9 cellular contexts compared by ENCODE assay signal in the genomic region with DNA sequence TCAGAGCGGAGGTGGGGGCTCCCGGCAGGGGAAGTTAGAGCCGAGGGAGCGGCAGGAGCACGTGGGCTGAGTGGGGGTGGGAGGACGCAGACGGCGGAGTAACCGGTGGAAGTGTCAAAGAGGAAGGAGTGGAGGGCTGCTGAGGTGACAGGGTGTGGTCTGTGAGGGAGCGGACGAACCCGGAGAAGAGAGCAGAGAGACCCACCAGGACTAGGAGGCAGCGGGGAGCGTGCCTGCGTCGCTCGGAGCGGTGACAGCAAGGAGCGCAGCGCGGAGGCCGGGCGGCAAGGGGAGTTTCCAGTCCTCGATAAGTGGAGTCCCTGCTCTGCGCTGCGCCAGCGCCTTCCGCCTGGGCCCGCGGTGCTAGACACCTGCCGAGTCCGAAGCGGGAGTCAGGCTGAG.
DNase-seq lines count a peak whose midpoint lies in the region; ATAC-seq and TF ChIP-seq lines count a peak whose summit lies in the region.
"Had no signal": no experiment of that assay in that cellular context is flagged by ENCODE, and none has a peak within 500 bp of the region (broad histone marks: within the 10 kb centered on the region; RNA-seq: fewer than 3 reads in every experiment).

No MANE protein-coding gene starts in this region.

- H3K27ac Mint-ChIP-seq in endodermal cell = no peak overlapping the region
- no peak overlapping the region for H3K27ac Mint-ChIP-seq in neural crest cell (ENCODE audit: unreplicated experiment)
- H3K27ac Mint-ChIP-seq in CD4-positive, alpha-beta T cell = no peak overlapping the region
- H3K27ac Mint-ChIP-seq in HFFc6 = no peak overlapping the region

- peaks cover 46% of the 10 kb centered on the region for H3K27me3 ChIP-seq in endodermal cell (ENCODE audit: control insufficient read depth, insufficient read depth, low read length, poor library complexity, severe bottlenecking)
- H3K27me3 ChIP-seq in CD4-positive, alpha-beta T cell (ENCODE audit: control insufficient read depth, insufficient read depth, low read length) = peaks cover 35% of the 10 kb centered on the region

- H3K9ac ChIP-seq in endodermal cell (ENCODE audit: extremely low read depth, low read length, poor library complexity, severe bottlenecking) = no peak overlapping the region

- H3K27me3 Mint-ChIP-seq in endodermal cell (ENCODE audit: insufficient read depth) = peaks cover 62% of the 10 kb centered on the region
- peaks cover 59% of the 10 kb centered on the region for H3K27me3 Mint-ChIP-seq in neural crest cell (ENCODE audit: low read depth)
- H3K27me3 Mint-ChIP-seq in CD4-positive, alpha-beta T cell = peaks cover 54% of the 10 kb centered on the region
- H3K27me3 Mint-ChIP-seq in HFFc6 (ENCODE audit: insufficient read depth) = peaks cover 22% of the 10 kb centered on the region

- no peak overlapping the region for H3K27ac ChIP-seq in endodermal cell (ENCODE audit: low read depth, low read length)
- no peak overlapping the region for H3K27ac ChIP-seq in CD4-positive, alpha-beta T cell (ENCODE audit: low read depth, low read length)
- H3K27ac ChIP-seq: C4-2B had no signal

- CTCF ChIA-PET in CD4-positive, alpha-beta T cell (lab: Charles Lee) = no interaction called here

- peak; percentile 17 to 22 for DNase-seq in NCI-H187 (lab: John Stamatoyannopoulos, UW)
- DNase-seq in NCI-H187 treated with DMSO at 0.1 percent for 48 hours (lab: John Stamatoyannopoulos, UW) = no peak
- peak; percentile 64 for DNase-seq in NCI-H2227 (lab: John Stamatoyannopoulos, UW; ENCODE audit: unreplicated experiment)
- no peak for DNase-seq in endodermal cell
- peak; percentile 41 for DNase-seq in neural crest cell (ENCODE audit: low read depth, low spot score)
- DNase-seq in CD4-positive, alpha-beta T cell = no peak
- DNase-seq in HFFc6 = no peak
- DNase-seq in GDM1 (lab: John Stamatoyannopoulos, UW) = no peak

- H3K9me3 ChIP-seq in endodermal cell (ENCODE audit: control insufficient read depth, low read length) = no peaks in the 10 kb centered on the region
- no peaks in the 10 kb centered on the region for H3K9me3 ChIP-seq in CD4-positive, alpha-beta T cell (ENCODE audit: control insufficient read depth, low read length)

- no peak for ATAC-seq in CD4-positive, alpha-beta T cell (ENCODE audit: poor library complexity)

- no peaks in the 10 kb centered on the region for H3K4me1 ChIP-seq in endodermal cell (ENCODE audit: control insufficient read depth, insufficient read depth, low read length)

- no peaks in the 10 kb centered on the region for H3K36me3 Mint-ChIP-seq in endodermal cell (ENCODE audit: low read depth)
- H3K36me3 Mint-ChIP-seq in neural crest cell (ENCODE audit: low read depth) = no peaks in the 10 kb centered on the region
- no peaks in the 10 kb centered on the region for H3K36me3 Mint-ChIP-seq in CD4-positive, alpha-beta T cell (ENCODE audit: low read depth)
- H3K36me3 Mint-ChIP-seq in HFFc6 (ENCODE audit: low read depth) = no peaks in the 10 kb centered on the region

- POLR2A ChIA-PET in CD4-positive, alpha-beta T cell (lab: Charles Lee) = no interaction called here

- peak overlapping the region; percentile 83 for H3K4me3 ChIP-seq in endodermal cell (ENCODE audit: low read length)

- H3K9me3 Mint-ChIP-seq in endodermal cell (no peaks in the 10 kb centered on the region), neural crest cell (no peaks in the 10 kb centered on the region), HFFc6 (no peaks in the 10 kb centered on the region; the same call in 1 of the 2 replicates)
- H3K9me3 Mint-ChIP-seq in CD4-positive, alpha-beta T cell = no peaks in the 10 kb centered on the region

- H3K4me3 Mint-ChIP-seq in endodermal cell = peak overlapping the region; percentile 73
- peak overlapping the region; percentile 95 for H3K4me3 Mint-ChIP-seq in neural crest cell
- no peak overlapping the region for H3K4me3 Mint-ChIP-seq in CD4-positive, alpha-beta T cell
- H3K4me3 Mint-ChIP-seq in HFFc6 = no peak overlapping the region

- peaks cover 25% of the 10 kb centered on the region for H3K4me1 Mint-ChIP-seq in endodermal cell
- peaks cover 16% of the 10 kb centered on the region for H3K4me1 Mint-ChIP-seq in neural crest cell
- peaks cover 6% of the 10 kb centered on the region for H3K4me1 Mint-ChIP-seq in CD4-positive, alpha-beta T cell (ENCODE audit: low read depth)
- no peaks in the 10 kb centered on the region for H3K4me1 Mint-ChIP-seq in HFFc6 (ENCODE audit: low read depth)

- intact Hi-C loops in CD4-positive, alpha-beta T cell (cut with DNase I, micrococcal nuclease) = no loop called here

- no peaks in the 10 kb centered on the region for H3K36me3 ChIP-seq in endodermal cell (ENCODE audit: control insufficient read depth, insufficient read depth, low read length)

- TF ChIP-seq CTCF in endodermal cell (conservative IDR thresholded peaks at IDR 0.05) = no peak
- TF ChIP-seq CTCF in neural crest cell (conservative IDR thresholded peaks at IDR 0.05) = no peak
- no peak for TF ChIP-seq CTCF in CD4-positive, alpha-beta T cell (IDR thresholded peaks at IDR 0.05)
- TF ChIP-seq CTCF in HFFc6 (IDR thresholded peaks at IDR 0.05) = no peak

- WGBS in endodermal cell (ENCODE audit: insufficient coverage in 1 of 2, insufficient read length in 1 of 2), 2 experiments = 5 to 13% methylated on average over 10 to 33 of the region's 33 CpGs

Comparison
In these comparisons a context has a peak if more than half of its experiments do, and no peak if none do; other contexts are left out.
1. DNase-seq: peak in NCI-H187 (2 of 2), NCI-H2227 (single experiment) and neural crest cell (single experiment); none in NCI-H187 treated with DMSO at 0.1 percent for 48 hours (single experiment), endodermal cell (single experiment), CD4-positive, alpha-beta T cell (0 of 10), HFFc6 (single experiment) and GDM1 (single experiment).
2. H3K4me3 Mint-ChIP-seq: peak in endodermal cell (single experiment) and neural crest cell (single experiment); none in CD4-positive, alpha-beta T cell (single experiment) and HFFc6 (single experiment).